In genomic region chr2:42098571-42099430, GRCh38 we compare ENCODE assay signal across 9 cellular contexts. TPM values are rescaled to one million over a fixed set of nuclear protein-coding genes. Genes with fewer than 3 reads are reported as not detected.
DNase-seq lines count a peak whose midpoint lies in the region; ATAC-seq and TF ChIP-seq lines count a peak whose summit lies in the region.
"Had no signal": no experiment of that assay in that cellular context is flagged by ENCODE, and none has a peak within 500 bp of the region (broad histone marks: within the 10 kb centered on the region; RNA-seq: fewer than 3 reads in every experiment).

No MANE protein-coding gene starts in this region.

- no peak overlapping the region for H3K9ac ChIP-seq in DND-41 (ENCODE audit: low read depth, low read length)

- no peaks in the 10 kb centered on the region for H4K20me1 ChIP-seq in DND-41 (ENCODE audit: insufficient read depth, low read length)

- H3K9me3 ChIP-seq in DND-41 (ENCODE audit: insufficient read depth, low read length, severe bottlenecking) = peaks cover 4% of the 10 kb centered on the region
- H3K9me3 ChIP-seq in Peyer's patch = no peaks in the 10 kb centered on the region
- peaks cover 0 to 12% (median 0%) of the 10 kb centered on the region in 12 donors for H3K9me3 ChIP-seq in heart left ventricle
- H3K9me3 ChIP-seq in sigmoid colon = no peaks in the 10 kb centered on the region

- no peak for DNase-seq in DND-41
- peak in 1 of 3 donors; percentile 38 for DNase-seq in Peyer's patch
- DNase-seq in heart left ventricle = peak in 4 of 5 donors; percentile 38 to 48 (median 43)
- DNase-seq in sigmoid colon = no peak
- no peak for DNase-seq in stimulated activated CD4-positive, alpha-beta T cell treated with anti-CD3 and anti-CD28 coated beads, Interleukin-2, amount 100 ng/mL, for 48 hours
- DNase-seq in GM03348 (ENCODE audit: low spot score) = no peak
- DNase-seq in GM19240 (ENCODE audit: insufficient read length, low spot score) = no peak
- DNase-seq: NCI-H2081 had no signal

- no peak overlapping the region for H3K4me2 ChIP-seq in DND-41 (ENCODE audit: insufficient read depth, low read length)

- H3K27me3 ChIP-seq in DND-41 (ENCODE audit: insufficient read depth, low read length, poor library complexity) (no peaks in the 10 kb centered on the region), Peyer's patch (no peaks in the 10 kb centered on the region), heart left ventricle (no peaks in the 10 kb centered on the region), sigmoid colon (no peaks in the 10 kb centered on the region)

- TF ChIP-seq POLR2A in Peyer's patch (IDR thresholded peaks at IDR 0.05) (no peak), heart left ventricle (IDR thresholded peaks at IDR 0.05) (no peak), sigmoid colon (IDR thresholded peaks at IDR 0.05) (no peak)

- TF ChIP-seq CTCF in DND-41 (IDR thresholded peaks at IDR 0.05; ENCODE audit: borderline replicate concordance, extremely low read depth, low read length, poor library complexity, severe bottlenecking) = no peak
- TF ChIP-seq CTCF in Peyer's patch (IDR thresholded peaks at IDR 0.05) = no peak
- no peak for TF ChIP-seq CTCF in heart left ventricle (IDR thresholded peaks at IDR 0.05)
- no peak for TF ChIP-seq CTCF in sigmoid colon (IDR thresholded peaks at IDR 0.05)

- no peak for ATAC-seq in DND-41 (ENCODE audit: insufficient read depth, low read depth)
- peak; percentile 19 to 49 (median 30) for ATAC-seq in heart left ventricle
- no peak for ATAC-seq in GM18502 (IDR thresholded peaks at IDR 0.05; ENCODE audit: poor library complexity, unreplicated experiment)

- H3K79me2 ChIP-seq in DND-41 (ENCODE audit: insufficient read depth, low read length) = no peaks in the 10 kb centered on the region

- 42 to 57% (median 53%) methylated on average over 7 to 9 of the region's 9 CpGs for WGBS in heart left ventricle, 4 donors
- 67 to 77% methylated on average over 9 of the region's 9 CpGs for WGBS in sigmoid colon, 2 donors

- no peaks in the 10 kb centered on the region; the same call in 1 of the 2 replicates for H3K4me1 ChIP-seq in DND-41 (ENCODE audit: insufficient read depth, low read length)
- H3K4me1 ChIP-seq in Peyer's patch = peaks cover 2 to 28% (median 24%) of the 10 kb centered on the region in 4 donors
- H3K4me1 ChIP-seq in heart left ventricle = peaks cover 0 to 78% (median 30%) of the 10 kb centered on the region in 12 donors
- H3K4me1 ChIP-seq in sigmoid colon = peaks cover 0 to 33% (median 20%) of the 10 kb centered on the region in 4 donors

- no peak for TF ChIP-seq EP300 in sigmoid colon (IDR thresholded peaks at IDR 0.05)

- H3K4me3 ChIP-seq in DND-41 (ENCODE audit: low read depth in 1 of 2, low read length in 2 of 2) = no peak overlapping the region
- H3K4me3 ChIP-seq in Peyer's patch = no peak overlapping the region
- no peak overlapping the region for H3K4me3 ChIP-seq in heart left ventricle
- no peak overlapping the region for H3K4me3 ChIP-seq in sigmoid colon

- peak overlapping the region; percentile 13; the same call in 1 of the 2 replicates for H2AFZ ChIP-seq in DND-41 (ENCODE audit: low read depth, low read length)

- intact Hi-C loops in heart left ventricle (cut with DNase I) (loop anchor here in 7 of 10 donors (5.0 to 10.0 kb wide), 7 partner anchors 96 to 266 kb away; partner anchors contain the start of gene COX7A2L (in 4 of the 7)), sigmoid colon (cut with DNase I) (loop anchor here (1.0 kb wide), 1 partner anchor 232 kb away; no protein-coding TSS in a partner anchor)

- H3K27ac ChIP-seq in DND-41 (ENCODE audit: low read length) = 0 out of 2 replicates have a peak overlapping the region, but pooled peaks have one; percentile 29
- H3K27ac ChIP-seq in Peyer's patch = peak overlapping the region; percentile 16 to 92 (median 56)
- peak overlapping the region; percentile 12 to 91 (median 60) for H3K27ac ChIP-seq in heart left ventricle
- H3K27ac ChIP-seq in sigmoid colon = peak overlapping the region; percentile 39 to 70 (median 54)

- no peaks in the 10 kb centered on the region for H3K36me3 ChIP-seq in DND-41 (ENCODE audit: insufficient read depth, low read length)
- no peaks in the 10 kb centered on the region for H3K36me3 ChIP-seq in Peyer's patch
- no peaks in the 10 kb centered on the region for H3K36me3 ChIP-seq in heart left ventricle
- no peaks in the 10 kb centered on the region for H3K36me3 ChIP-seq in sigmoid colon

RNA-seq across cellular contexts. Expression of gene PKDCC, which starts 51.0 kb away (rescaled TPM):
- 100 to 1,000 TPM; 113 to 210 (median 157) TPM for total RNA-seq in Peyer's patch
- 100 to 1,000 TPM in 1 of 9 donors, 10 to 100 TPM in 8; 22.7 to 124 (median 53.0) TPM for total RNA-seq in heart left ventricle
- polyA plus RNA-seq in heart left ventricle = 10 to 100 TPM; 62.4 to 84.2 TPM
- 100 to 1,000 TPM in 2 of 4 donors, 10 to 100 TPM in 2; 64.8 to 106 (median 96.1) TPM for total RNA-seq in sigmoid colon
- 10 to 100 TPM; 13.9 to 67.7 (median 21.0) TPM for polyA plus RNA-seq in sigmoid colon

Comparison
In these comparisons a context has a peak if more than half of its experiments do, and no peak if none do; other contexts are left out.
1. ATAC-seq: peak in heart left ventricle (4 of 4); none in DND-41 (single experiment) and GM18502 (single experiment).
2. DNase-seq: peak in heart left ventricle (4 of 5); none in DND-41 (single experiment), sigmoid colon (single experiment), stimulated activated CD4-positive, alpha-beta T cell treated with anti-CD3 and anti-CD28 coated beads, Interleukin-2, amount 100 ng/mL, for 48 hours (0 of 2), GM03348 (single experiment) and GM19240 (single experiment).
3. Peak in every context shown above with its lines, with median percentiles within 50 percentile points of each other: H3K27ac ChIP-seq.